In the genomic region with DNA sequence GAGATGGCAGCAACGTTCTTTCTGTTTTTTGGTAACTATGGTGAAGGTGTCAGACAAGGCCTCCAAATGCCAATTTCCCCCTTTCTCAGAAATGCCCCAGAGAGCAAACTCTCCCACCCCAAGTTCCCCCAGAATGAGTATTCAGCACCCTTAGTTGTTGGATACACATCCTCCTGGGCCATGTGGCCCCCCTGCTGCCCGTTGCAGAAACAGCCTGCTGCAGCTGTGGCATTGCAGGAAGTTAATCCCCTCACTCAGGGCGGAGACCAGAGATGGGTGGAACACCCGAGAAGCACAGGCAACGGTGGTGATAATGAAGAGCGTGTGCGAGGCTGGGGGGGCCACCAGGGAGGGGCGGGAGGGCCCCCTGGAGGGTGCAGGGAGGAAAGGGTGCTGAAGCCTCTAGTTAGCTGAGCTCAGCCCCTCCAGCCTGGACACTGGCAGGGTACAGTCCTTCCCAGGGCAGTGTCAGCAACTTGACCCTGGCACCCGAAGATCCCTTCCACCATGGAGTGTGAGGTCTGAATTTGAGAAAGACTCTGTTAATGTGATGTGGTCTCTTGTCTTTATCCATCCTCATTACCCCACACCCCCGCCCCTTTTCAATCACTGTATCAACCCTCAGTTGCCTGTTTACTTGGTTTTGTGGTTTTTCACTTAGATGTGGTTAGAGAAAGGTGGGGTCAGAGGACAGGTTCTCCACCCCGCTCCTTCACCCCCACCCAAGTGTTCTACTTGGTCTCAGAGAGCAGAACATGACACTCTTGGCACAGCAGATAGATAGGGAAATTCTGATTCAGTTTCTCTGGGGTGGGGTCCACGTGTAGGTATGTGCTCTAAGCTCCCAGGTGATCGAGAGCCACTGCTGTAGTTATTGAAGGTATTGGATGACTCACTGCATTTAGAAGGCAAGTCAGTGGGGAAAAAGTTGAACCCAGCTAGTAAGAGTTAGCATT, we compare ENCODE assay signal across 9 cellular contexts.
DNase-seq lines count a peak whose midpoint lies in the region; ATAC-seq lines count a peak whose summit lies in the region.
"Had no signal": no experiment of that assay in that cellular context is flagged by ENCODE, and none has a peak within 500 bp of the region (broad histone marks: within the 10 kb centered on the region; RNA-seq: fewer than 3 reads in every experiment).

No MANE protein-coding gene starts in this region.

- POLR2A ChIA-PET in activated CD4-positive, alpha-beta T cell treated with anti-CD3 and anti-CD28 coated beads, Interleukin-2, amount 10 ng/mL, durations not matched to agents 7 days and 5 days (lab: Charles Lee), result no interaction called here

- CTCF ChIA-PET in activated CD4-positive, alpha-beta T cell treated with anti-CD3 and anti-CD28 coated beads, Interleukin-2, amount 10 ng/mL, durations not matched to agents 7 days and 5 days (lab: Charles Lee), result interaction anchor here (0.5 to 1.5 kb wide), 4 partner anchors 8 to 223 kb away, joined by 3 to 4 read pairs (median 4); no protein-coding TSS in a partner anchor

- H3K27me3 Mint-ChIP-seq in activated CD4-positive, alpha-beta T cell treated with anti-CD3 and anti-CD28 coated beads, Interleukin-2, amount 10 ng/mL, durations not matched to agents 7 days and 5 days, result no peaks in the 10 kb centered on the region
- H3K27me3 Mint-ChIP-seq in activated naive CD8-positive, alpha-beta T cell treated with anti-CD3 and anti-CD28 coated beads, Interleukin-2, amount 50 U/mL, for 24 hours, result no peaks in the 10 kb centered on the region

- H3K36me3 Mint-ChIP-seq in activated CD4-positive, alpha-beta T cell treated with anti-CD3 and anti-CD28 coated beads, Interleukin-2, amount 10 ng/mL, durations not matched to agents 7 days and 5 days (ENCODE audit: low read depth), result peaks cover 24% of the 10 kb centered on the region
- H3K36me3 Mint-ChIP-seq in activated naive CD8-positive, alpha-beta T cell treated with anti-CD3 and anti-CD28 coated beads, Interleukin-2, amount 50 U/mL, for 24 hours (ENCODE audit: low read depth), result peaks cover 10% of the 10 kb centered on the region

- peak overlapping the region; percentile 63 for H3K4me3 Mint-ChIP-seq in activated CD4-positive, alpha-beta T cell treated with anti-CD3 and anti-CD28 coated beads, Interleukin-2, amount 10 ng/mL, durations not matched to agents 7 days and 5 days
- H3K4me3 Mint-ChIP-seq in activated naive CD8-positive, alpha-beta T cell treated with anti-CD3 and anti-CD28 coated beads, Interleukin-2, amount 50 U/mL, for 24 hours, result peak overlapping the region; percentile 65

- ATAC-seq in activated naive CD8-positive, alpha-beta T cell treated with anti-CD3 and anti-CD28 coated beads, Interleukin-2, amount 50 U/mL, for 24 hours, result peak; percentile 55
- ATAC-seq in HG03025 (IDR thresholded peaks at IDR 0.05; ENCODE audit: low FRiP score, unreplicated experiment), result no peak

- peak; percentile 24 for DNase-seq in M059J (ENCODE audit: low read depth)
- DNase-seq in activated CD4-positive, alpha-beta T cell treated with anti-CD3 and anti-CD28 coated beads, Interleukin-2, amount 10 ng/mL, durations not matched to agents 7 days and 5 days, result peak; percentile 88
- DNase-seq in activated naive CD8-positive, alpha-beta T cell treated with anti-CD3 and anti-CD28 coated beads, Interleukin-2, amount 50 U/mL, for 24 hours, result peak; percentile 39
- DNase-seq in stimulated activated CD4-positive, alpha-beta T cell treated with anti-CD3 and anti-CD28 coated beads, TNF-alpha, amount 100 ng/mL, for 4 hours (ENCODE audit: low read depth in 3 of 3), result peak in 2 of 3 experiments; percentile 19 to 36
- DNase-seq in NCI-H1930 (lab: John Stamatoyannopoulos, UW), result no peak
- no peak for DNase-seq in iPS-NIHi11 (ENCODE audit: low spot score)
- no peak for DNase-seq in iPS-NIHi7 (ENCODE audit: extremely low spot score)
- DNase-seq: posterior cingulate gyrus had no signal

- peaks cover 71% of the 10 kb centered on the region for H3K4me1 Mint-ChIP-seq in activated CD4-positive, alpha-beta T cell treated with anti-CD3 and anti-CD28 coated beads, Interleukin-2, amount 10 ng/mL, durations not matched to agents 7 days and 5 days
- H3K4me1 Mint-ChIP-seq in activated naive CD8-positive, alpha-beta T cell treated with anti-CD3 and anti-CD28 coated beads, Interleukin-2, amount 50 U/mL, for 24 hours, result peaks cover 74% of the 10 kb centered on the region

- H3K27ac Mint-ChIP-seq in activated CD4-positive, alpha-beta T cell treated with anti-CD3 and anti-CD28 coated beads, Interleukin-2, amount 10 ng/mL, durations not matched to agents 7 days and 5 days, result peak overlapping the region; percentile 98
- peak overlapping the region; percentile 93 for H3K27ac Mint-ChIP-seq in activated naive CD8-positive, alpha-beta T cell treated with anti-CD3 and anti-CD28 coated beads, Interleukin-2, amount 50 U/mL, for 24 hours

- peaks cover 12% of the 10 kb centered on the region for H3K9me3 Mint-ChIP-seq in activated CD4-positive, alpha-beta T cell treated with anti-CD3 and anti-CD28 coated beads, Interleukin-2, amount 10 ng/mL, durations not matched to agents 7 days and 5 days
- peaks cover 11% of the 10 kb centered on the region for H3K9me3 Mint-ChIP-seq in activated naive CD8-positive, alpha-beta T cell treated with anti-CD3 and anti-CD28 coated beads, Interleukin-2, amount 50 U/mL, for 24 hours

Comparison
In these comparisons a context has a peak if more than half of its experiments do, and no peak if none do; other contexts are left out.
1. DNase-seq: peak in M059J (single experiment), activated CD4-positive, alpha-beta T cell treated with anti-CD3 and anti-CD28 coated beads, Interleukin-2, amount 10 ng/mL, durations not matched to agents 7 days and 5 days (single experiment), activated naive CD8-positive, alpha-beta T cell treated with anti-CD3 and anti-CD28 coated beads, Interleukin-2, amount 50 U/mL, for 24 hours (single experiment) and stimulated activated CD4-positive, alpha-beta T cell treated with anti-CD3 and anti-CD28 coated beads, TNF-alpha, amount 100 ng/mL, for 4 hours (2 of 3); none in NCI-H1930 (0 of 2), iPS-NIHi11 (single experiment) and iPS-NIHi7 (single experiment).